ENCODE assay signal across 9 cellular contexts in the genomic region with DNA sequence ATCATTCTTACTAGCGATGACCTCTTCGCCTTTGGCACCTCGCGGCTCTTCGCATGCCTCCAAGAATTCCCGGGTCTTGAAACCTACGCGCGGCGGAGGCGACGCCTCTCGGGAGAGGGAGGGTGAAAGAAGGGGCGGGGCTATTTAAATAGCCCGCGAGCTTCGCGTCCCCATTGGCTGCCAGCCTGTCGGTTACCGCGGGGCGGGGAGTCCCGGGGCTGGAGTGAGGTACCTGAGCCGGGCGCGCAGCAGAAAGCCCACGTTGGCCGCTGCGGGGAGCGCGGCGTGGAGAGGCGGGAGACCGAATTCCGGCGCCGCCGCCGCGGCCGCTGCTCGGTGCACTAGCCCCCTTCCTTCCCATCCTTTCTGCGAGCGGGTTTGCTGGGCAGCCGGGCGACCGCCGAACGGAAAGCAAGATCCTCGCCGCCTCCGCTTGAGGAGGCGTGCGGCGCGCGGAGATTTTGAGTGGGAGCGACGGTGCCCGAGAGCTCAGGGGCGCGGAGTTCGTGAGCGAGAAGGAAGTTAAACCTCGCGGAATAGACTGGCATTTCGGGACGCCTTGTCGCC. TPM values are rescaled to one million over a fixed set of nuclear protein-coding genes. Genes with fewer than 3 reads are reported as not detected.
DNase-seq lines count a peak whose midpoint lies in the region; ATAC-seq and TF ChIP-seq lines count a peak whose summit lies in the region.
"Had no signal": no experiment of that assay in that cellular context is flagged by ENCODE, and none has a peak within 500 bp of the region (broad histone marks: within the 10 kb centered on the region; RNA-seq: fewer than 3 reads in every experiment).

A gene (plus strand): TSS at position 251 of the 567 bp plus-strand sequence. CDS start 857 bp downstream, outside the sequence.

- CTCF ChIA-PET in Calu3 (lab: Charles Lee), result interaction anchor here (0.6 kb wide), 1 partner anchor 26 kb away, joined by 5 read pairs; no protein-coding TSS in a partner anchor

- peaks cover 7% of the 10 kb centered on the region for H3K36me3 Mint-ChIP-seq in Calu3 (ENCODE audit: insufficient read depth, unreplicated experiment)
- H3K36me3 Mint-ChIP-seq in activated T-cell treated with anti-CD3 and anti-CD28 coated beads, Interleukin-2, amount 50 U/mL, for 72 hours (ENCODE audit: insufficient read depth in 2 of 2), result peaks cover 0 to 1% of the 10 kb centered on the region in 2 donors
- no peaks in the 10 kb centered on the region for H3K36me3 Mint-ChIP-seq in natural killer cell

- H3K4me1 ChIP-seq in subcutaneous abdominal adipose tissue (ENCODE audit: control insufficient read depth in 5 of 5, insufficient read depth in 5 of 5, low read length in 5 of 5), result peaks cover 9 to 60% (median 41%) of the 10 kb centered on the region in 5 donors

- ATAC-seq in GM21381 (IDR thresholded peaks at IDR 0.05; ENCODE audit: unreplicated experiment) (peak; percentile 73), natural killer cell (peak in 2 of 3 donors; percentile 69 to 77)
- peak; percentile 86 to 88 for ATAC-seq in activated T-cell treated with anti-CD3 and anti-CD28 coated beads, Interleukin-2, amount 50 U/mL, for 72 hours (replicated peaks in 1 of 2)

- no peaks in the 10 kb centered on the region for H3K9me3 Mint-ChIP-seq in Calu3 (ENCODE audit: low read depth, unreplicated experiment)
- no peaks in the 10 kb centered on the region for H3K9me3 Mint-ChIP-seq in activated T-cell treated with anti-CD3 and anti-CD28 coated beads, Interleukin-2, amount 50 U/mL, for 72 hours
- no peaks in the 10 kb centered on the region for H3K9me3 Mint-ChIP-seq in natural killer cell

- H3K9ac ChIP-seq in subcutaneous abdominal adipose tissue (ENCODE audit: low read length in 5 of 5), result peak within 1 kb of the TSS in 3 of 5 donors; percentile 20 to 47 (median 34)

- H3K27me3 Mint-ChIP-seq in Calu3 (ENCODE audit: unreplicated experiment) (peaks cover 54% of the 10 kb centered on the region), natural killer cell (ENCODE audit: low read depth in 2 of 2) (peaks cover 42 to 56% of the 10 kb centered on the region in 2 donors)
- peaks cover 80% of the 10 kb centered on the region for H3K27me3 Mint-ChIP-seq in activated T-cell treated with anti-CD3 and anti-CD28 coated beads, Interleukin-2, amount 50 U/mL, for 72 hours (ENCODE audit: low read depth)

- no peaks in the 10 kb centered on the region for H3K4me1 Mint-ChIP-seq in Calu3 (ENCODE audit: low read depth, unreplicated experiment)
- peaks cover 20% of the 10 kb centered on the region for H3K4me1 Mint-ChIP-seq in activated T-cell treated with anti-CD3 and anti-CD28 coated beads, Interleukin-2, amount 50 U/mL, for 72 hours (ENCODE audit: low read depth)
- H3K4me1 Mint-ChIP-seq in natural killer cell, result peaks cover 0 to 13% of the 10 kb centered on the region in 2 donors

- intact Hi-C loops in Calu3 (cut with micrococcal nuclease; ENCODE audit: unreplicated experiment), result loop anchor here (10.0 kb wide), 1 partner anchor 159 kb away; no protein-coding TSS in a partner anchor
- intact Hi-C loops in natural killer cell (cut with micrococcal nuclease), result no loop called here

- no peaks in the 10 kb centered on the region for H3K36me3 ChIP-seq in subcutaneous abdominal adipose tissue (ENCODE audit: control insufficient read depth in 5 of 5, insufficient read depth in 5 of 5, low read length in 5 of 5)

- no peaks in the 10 kb centered on the region for H3K9me3 ChIP-seq in subcutaneous abdominal adipose tissue (ENCODE audit: control insufficient read depth in 5 of 5, low read length in 5 of 5)

- TF ChIP-seq CTCF in Calu3 (IDR thresholded peaks at IDR 0.05; ENCODE audit: unreplicated experiment) (no peak), fibroblast of villous mesenchyme (IDR thresholded peaks at IDR 0.05; ENCODE audit: insufficient read depth, low read depth, low read length) (no peak), natural killer cell (IDR thresholded peaks at IDR 0.05) (no peak)

- peak within 1 kb of the TSS; percentile 76 for H3K4me3 Mint-ChIP-seq in Calu3 (ENCODE audit: low read depth, unreplicated experiment)
- H3K4me3 Mint-ChIP-seq in activated T-cell treated with anti-CD3 and anti-CD28 coated beads, Interleukin-2, amount 50 U/mL, for 72 hours, result peak within 1 kb of the TSS; percentile 89
- H3K4me3 Mint-ChIP-seq in natural killer cell, result peak within 1 kb of the TSS; percentile 84

- H3K27ac Mint-ChIP-seq in Calu3 (ENCODE audit: unreplicated experiment) (no peak within 1 kb of the TSS), natural killer cell (no peak within 1 kb of the TSS)
- no peak within 1 kb of the TSS for H3K27ac Mint-ChIP-seq in activated T-cell treated with anti-CD3 and anti-CD28 coated beads, Interleukin-2, amount 50 U/mL, for 72 hours

- H3K4me3 ChIP-seq in fibroblast of villous mesenchyme (ENCODE audit: low read depth, low read length), result peak within 1 kb of the TSS; percentile 62
- H3K4me3 ChIP-seq in subcutaneous abdominal adipose tissue (ENCODE audit: low read depth in 1 of 5, low read length in 5 of 5), result peak within 1 kb of the TSS; percentile 59 to 79 (median 77)

- DNase-seq in Calu3, result peak; percentile 82
- peak; percentile 97 for DNase-seq in HPDE6-E6E7 (ENCODE audit: extremely low spot score)
- DNase-seq in NOMO-1 treated with DMSO at 0.1 percent for 48 hours (lab: John Stamatoyannopoulos, UW; ENCODE audit: unreplicated experiment), result peak; percentile 60
- peak; percentile 77 to 81 for DNase-seq in activated T-cell treated with anti-CD3 and anti-CD28 coated beads, Interleukin-2, amount 50 U/mL, for 72 hours
- DNase-seq in fibroblast of villous mesenchyme (ENCODE audit: low read depth), result peak; percentile 83
- DNase-seq in natural killer cell, result no peak

- no TSS peak for BruUV-seq in Calu3 (replicated peaks; lab: Mats Ljungman, UMichigan)

- H3K27me3 ChIP-seq in subcutaneous abdominal adipose tissue (ENCODE audit: control insufficient read depth in 5 of 5, insufficient read depth in 4 of 5, low read length in 5 of 5), result peaks cover 22 to 38% (median 31%) of the 10 kb centered on the region in 5 donors

- H3K27ac ChIP-seq in subcutaneous abdominal adipose tissue (ENCODE audit: low read depth, low read length), result no peak within 1 kb of the TSS

RNA-seq across cellular contexts. Expression of the gene that starts here (rescaled TPM):
- total RNA-seq in Calu3 (2022) (0.17 and 0.27 TPM in 2 replicates), fibroblast of villous mesenchyme (under 0.01 and 1.7 TPM in 2 replicates), natural killer cell (1 to 10 TPM in 1 of 3 donors, under 1 TPM in 2; 0.25 to 2.6 (median 0.73) TPM)
- 1 to 10 TPM in 1 of 2 donors, under 1 TPM in 1; 0.65 to 2.2 TPM for total RNA-seq in activated T-cell treated with anti-CD3 and anti-CD28 coated beads, Interleukin-2, amount 50 U/mL, for 72 hours
- total RNA-seq: activated CD8-positive, alpha-beta memory T cell treated with anti-CD3 and anti-CD28 coated beads for 36 hours had no signal

Comparison
In these comparisons a context has a peak if more than half of its experiments do, and no peak if none do; other contexts are left out.
1. Peak in DNase-seq in Calu3; RNA of the gene not detected or under 1 TPM.